Comparison of ENCODE assay signal across 15 cellular contexts in the genomic region with DNA sequence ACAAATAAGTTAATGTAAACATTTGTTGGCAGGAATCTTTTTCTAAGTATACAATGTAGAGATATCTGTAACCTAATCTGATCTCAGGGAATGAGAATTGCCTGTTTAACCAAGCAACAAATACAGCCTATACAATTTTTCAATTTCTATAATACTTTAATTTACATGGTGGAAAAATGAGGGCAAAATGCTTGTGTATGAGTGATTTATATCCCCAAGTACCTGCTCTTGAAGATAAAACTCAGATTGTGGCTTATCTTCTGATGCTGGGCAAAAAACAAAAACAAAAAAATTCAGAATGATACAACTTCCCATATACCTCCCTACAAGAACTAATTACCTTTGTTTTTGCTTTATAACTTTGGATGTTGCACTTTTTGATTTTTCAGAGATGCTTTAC. TPM values are rescaled to one million over a fixed set of nuclear protein-coding genes. Genes with fewer than 3 reads are reported as not detected.
DNase-seq lines count a peak whose midpoint lies in the region; ATAC-seq, FAIRE-seq and TF ChIP-seq lines count a peak whose summit lies in the region.
"Had no signal": no experiment of that assay in that cellular context is flagged by ENCODE, and none has a peak within 500 bp of the region (broad histone marks: within the 10 kb centered on the region; RNA-seq: fewer than 3 reads in every experiment).

No MANE protein-coding gene starts in this region.

- TF ChIP-seq CTCF in HepG2 (CRISPR knock-in tag; IDR thresholded peaks at IDR 0.05) (no peak), right lobe of liver (IDR thresholded peaks at IDR 0.05) (no peak), glutamatergic neuron (IDR thresholded peaks at IDR 0.05; ENCODE audit: partially characterized antibody, unreplicated experiment) (no peak), foreskin fibroblast (IDR thresholded peaks at IDR 0.05; ENCODE audit: low read depth, low read length) (no peak)
- TF ChIP-seq CTCF in activated CD8-positive, alpha-beta T cell treated with anti-CD3 and anti-CD28 coated beads for 36 hours (IDR thresholded peaks at IDR 0.05), result no peak

- H3K27ac ChIP-seq in HepG2 (ENCODE audit: extremely low read length, insufficient read depth, low read length), result no peak overlapping the region
- H3K27ac ChIP-seq in right lobe of liver, result no peak overlapping the region
- H3K27ac ChIP-seq: thyroid gland had no signal

- in situ Hi-C loops in HepG2 (cut with HindIII; ENCODE audit: extremely low pct_ligation_motif_present, low pct_unique_long_range_greater_than_20kb), result no loop called here

- H3K4me3 Mint-ChIP-seq in activated CD8-positive, alpha-beta T cell treated with anti-CD3 and anti-CD28 coated beads for 36 hours, result peak overlapping the region; percentile 87
- H3K4me3 Mint-ChIP-seq in glutamatergic neuron (ENCODE audit: unreplicated experiment), result peak overlapping the region; percentile 69

- TF ChIP-seq RAD21 in HepG2 (CRISPR knock-in tag; IDR thresholded peaks at IDR 0.05), result no peak

- peak overlapping the region; percentile 79 for H3K4me2 ChIP-seq in HepG2 (ENCODE audit: low read depth, low read length)

- DNase-seq in HepG2 (ENCODE audit: low spot score) (no peak), right lobe of liver (no peak), glutamatergic neuron (no peak), foreskin fibroblast (no peak), NCI-H2227 (lab: John Stamatoyannopoulos, UW; ENCODE audit: unreplicated experiment) (no peak)
- DNase-seq in activated CD8-positive, alpha-beta T cell treated with anti-CD3 and anti-CD28 coated beads for 36 hours, result no peak
- DNase-seq: activated gamma-delta T cell, AML-193, NCI-H2107, right cardiac atrium, thyroid gland had no signal

- H3K4me3 ChIP-seq in HepG2 (replicated peaks in 1 of 3; ENCODE audit: insufficient read depth in 1 of 3, low read depth in 2 of 3, low read length in 3 of 3) (peak overlapping the region in 2 of 3 experiments; percentile 91 to 97; a peak in 3 of 6 replicates), right lobe of liver (no peak overlapping the region), foreskin fibroblast (ENCODE audit: low read depth in 1 of 2, low read length in 2 of 2) (peak overlapping the region in 1 of 2 donors; percentile 84)
- H3K4me3 ChIP-seq: thyroid gland had no signal

- no peak for TF ChIP-seq EP300 in HepG2 (IDR thresholded peaks at IDR 0.05; ENCODE audit: low read depth in 2 of 2, low read length in 2 of 2)
- no peak for TF ChIP-seq EP300 in HepG2 (CRISPR knock-in tag; IDR thresholded peaks at IDR 0.05; ENCODE audit: borderline replicate concordance)

- peaks cover 62% of the 10 kb centered on the region for H3K4me1 Mint-ChIP-seq in activated CD8-positive, alpha-beta T cell treated with anti-CD3 and anti-CD28 coated beads for 36 hours (ENCODE audit: low read depth)
- peaks cover 25% of the 10 kb centered on the region for H3K4me1 Mint-ChIP-seq in glutamatergic neuron (ENCODE audit: low read depth, unreplicated experiment)

- POLR2A ChIA-PET in HepG2 (lab: Yijun Ruan, JAX), result no interaction called here
- POLR2A ChIA-PET in activated CD8-positive, alpha-beta T cell treated with anti-CD3 and anti-CD28 coated beads for 36 hours (lab: Charles Lee), result interaction anchor here (1.2 kb wide), 1 partner anchor 9 kb away, joined by 3 read pairs; no protein-coding TSS in a partner anchor

- no peak overlapping the region for H2AFZ ChIP-seq in HepG2 (ENCODE audit: low read length)

- H3K27ac Mint-ChIP-seq in activated CD8-positive, alpha-beta T cell treated with anti-CD3 and anti-CD28 coated beads for 36 hours, result peak overlapping the region; percentile 42
- peak overlapping the region; percentile 16 for H3K27ac Mint-ChIP-seq in glutamatergic neuron (ENCODE audit: unreplicated experiment)

- H3K9me3 Mint-ChIP-seq in activated CD8-positive, alpha-beta T cell treated with anti-CD3 and anti-CD28 coated beads for 36 hours, result no peaks in the 10 kb centered on the region
- peaks cover 9% of the 10 kb centered on the region for H3K9me3 Mint-ChIP-seq in glutamatergic neuron (ENCODE audit: unreplicated experiment)

- H3K9me3 ChIP-seq in HepG2 (ENCODE audit: low read length) (no peaks in the 10 kb centered on the region), right lobe of liver (no peaks in the 10 kb centered on the region)
- H3K9me3 ChIP-seq: thyroid gland had no signal

- H3K36me3 Mint-ChIP-seq in activated CD8-positive, alpha-beta T cell treated with anti-CD3 and anti-CD28 coated beads for 36 hours (ENCODE audit: low read depth), result peaks cover 34% of the 10 kb centered on the region
- no peaks in the 10 kb centered on the region for H3K36me3 Mint-ChIP-seq in glutamatergic neuron (ENCODE audit: unreplicated experiment)

- peaks cover 48% of the 10 kb centered on the region for H4K20me1 ChIP-seq in HepG2 (ENCODE audit: insufficient read depth, low read length)

- ATAC-seq in HepG2 (no peak), right lobe of liver (no peak), GM19397 (IDR thresholded peaks at IDR 0.05; ENCODE audit: unreplicated experiment) (no peak), HG03378 (IDR thresholded peaks at IDR 0.05; ENCODE audit: unreplicated experiment) (no peak)
- no peak for ATAC-seq in activated CD8-positive, alpha-beta T cell treated with anti-CD3 and anti-CD28 coated beads for 36 hours
- ATAC-seq: Panc1, right cardiac atrium had no signal

- no peak for FAIRE-seq in HepG2 (lab: Jason Lieb, UNC)
- FAIRE-seq: colon had no signal

- peaks cover 66% of the 10 kb centered on the region for H3K4me1 ChIP-seq in HepG2 (ENCODE audit: insufficient read depth, low read length)
- H3K4me1 ChIP-seq in right lobe of liver, result peaks cover 0 to 37% (median 13%) of the 10 kb centered on the region in 4 donors

- H3K36me3 ChIP-seq in HepG2 (replicated peaks in 1 of 2; ENCODE audit: control insufficient read depth in 1 of 2, insufficient read depth in 2 of 2, low read length in 2 of 2) (peaks cover 0 to 8% of the 10 kb centered on the region in 2 experiments; a peak in 1 of 5 replicates), right lobe of liver (no peaks in the 10 kb centered on the region)

- CTCF ChIA-PET in HepG2 (lab: Yijun Ruan, JAX; ENCODE audit: low intra/inter-chr PET ratio, low total read pairs), result no interaction called here
- CTCF ChIA-PET in activated CD8-positive, alpha-beta T cell treated with anti-CD3 and anti-CD28 coated beads for 36 hours (lab: Charles Lee), result no interaction called here

- H3K27me3 ChIP-seq in HepG2 (ENCODE audit: control insufficient read depth in 1 of 2, insufficient read depth in 2 of 2, low read length in 2 of 2) (no peaks in the 10 kb centered on the region; a peak in 1 of 5 replicates), right lobe of liver (no peaks in the 10 kb centered on the region)
- H3K27me3 ChIP-seq: thyroid gland had no signal

- no peak overlapping the region for H3K9ac ChIP-seq in HepG2 (ENCODE audit: insufficient read depth, low read depth, low read length)

- peaks cover 82% of the 10 kb centered on the region for H3K79me2 ChIP-seq in HepG2 (ENCODE audit: insufficient read depth, low read length)

- TF ChIP-seq POLR2A in HepG2 (IDR thresholded peaks at IDR 0.05; ENCODE audit: insufficient read depth in 1 of 2, low read depth in 2 of 2, low read length in 2 of 2) (no peak), right lobe of liver (IDR thresholded peaks at IDR 0.05) (no peak)

- intact Hi-C loops in HepG2 (cut with micrococcal nuclease; ENCODE audit: unreplicated experiment) (loop anchor here (10.0 kb wide), 2 partner anchors 89 to 119 kb away; partner anchors contain the start of gene KCNMB4), right lobe of liver (cut with DNase I) (no loop called here)
- intact Hi-C loops in activated CD8-positive, alpha-beta T cell treated with anti-CD3 and anti-CD28 coated beads for 36 hours (cut with micrococcal nuclease), result no loop called here

- H3K27me3 Mint-ChIP-seq in activated CD8-positive, alpha-beta T cell treated with anti-CD3 and anti-CD28 coated beads for 36 hours, result no peaks in the 10 kb centered on the region
- H3K27me3 Mint-ChIP-seq in glutamatergic neuron (ENCODE audit: unreplicated experiment), result peaks cover 12% of the 10 kb centered on the region

- no TSS peak for BruUV-seq in HepG2 (replicated peaks; lab: Mats Ljungman, UMichigan)

TF ChIP-seq in HepG2, 621 proteins besides CTCF, POLR2A, EP300 and RAD21:
- TF ChIP-seq RBFOX2 (IDR thresholded peaks at IDR 0.05; ENCODE audit: low read depth, low read length), result peak; percentile 33; the same call in 1 of the 2 replicates
- TF ChIP-seq ASH2L (IDR thresholded peaks at IDR 0.05; ENCODE audit: insufficient read length, low read depth, low read length), result no peak

RNA-seq across cellular contexts. Expression of gene CNOT2, which starts 2.2 kb away (rescaled TPM):
- total RNA-seq in HepG2 (2016; rRNA removed; fragmentation: Illumina TruSeq; extraction: Trizol), result 76.6 and 82.7 TPM in 2 replicates
- total RNA-seq in HepG2 (2016; cell fraction: cytosol; rRNA removed; fragmentation: Illumina TruSeq; extraction: Trizol; ENCODE audit: low read depth), result 68.2 and 72.3 TPM in 2 replicates
- total RNA-seq in HepG2 (2016; cell fraction: insoluble cytoplasmic fraction; rRNA removed; fragmentation: Illumina TruSeq; extraction: Trizol), result 73.9 and 86.8 TPM in 2 replicates
- total RNA-seq in HepG2 (2016; cell fraction: membrane; rRNA removed; fragmentation: Illumina TruSeq; extraction: Trizol), result 53.9 and 58.2 TPM in 2 replicates
- 158 and 184 TPM in 2 replicates for total RNA-seq in HepG2 (2016; cell fraction: nucleus; rRNA removed; fragmentation: Illumina TruSeq; extraction: Trizol)
- 51.3 and 54.5 TPM in 2 replicates for polyA plus RNA-seq in HepG2 (2011; rRNA removed)
- 34.0 and 55.3 TPM in 2 replicates for polyA plus RNA-seq in HepG2 (2011; cell fraction: cytosol; rRNA removed)
- 73.3 and 75.6 TPM in 2 replicates for polyA plus RNA-seq in HepG2 (2011; cell fraction: nucleus; rRNA removed)
- polyA plus RNA-seq in HepG2 (2012), result 37.1 and 45.5 TPM in 2 replicates
- polyA plus RNA-seq in HepG2 (2016; cell fraction: cytosol; fragmentation: Illumina TruSeq; extraction: Trizol; ENCODE audit: low read depth), result 6.4 and 7.3 TPM in 2 replicates
- 72.4 and 73.7 TPM in 2 replicates for polyA plus RNA-seq in HepG2 (2016; cell fraction: insoluble cytoplasmic fraction; fragmentation: Illumina TruSeq; extraction: Trizol; ENCODE audit: low read depth)
- 14.7 and 15.8 TPM in 2 replicates for polyA plus RNA-seq in HepG2 (2016; cell fraction: membrane; fragmentation: Illumina TruSeq; extraction: Trizol; ENCODE audit: low read depth)
- polyA plus RNA-seq in HepG2 (2016; cell fraction: nucleus; fragmentation: Illumina TruSeq; extraction: Trizol; ENCODE audit: insufficient read depth, low read depth), result 59.6 and 63.3 TPM in 2 replicates
- polyA minus RNA-seq in HepG2 (2011; rRNA and poly(A)+ RNA removed; ENCODE audit: low replicate concordance), result 68.0 and 94.3 TPM in 2 replicates
- 42.0 and 45.0 TPM in 2 replicates for polyA minus RNA-seq in HepG2 (2011; cell fraction: cytosol; rRNA and poly(A)+ RNA removed)
- polyA minus RNA-seq in HepG2 (2011; cell fraction: nucleus; rRNA and poly(A)+ RNA removed), result 432 and 509 TPM in 2 replicates
- 10 to 100 TPM; 24.6 to 65.9 (median 35.4) TPM for total RNA-seq in right lobe of liver
- total RNA-seq in activated CD8-positive, alpha-beta T cell treated with anti-CD3 and anti-CD28 coated beads for 36 hours, result 10 to 100 TPM; 67.9 to 69.0 TPM
- 121 TPM for total RNA-seq in glutamatergic neuron (ENCODE audit: unreplicated experiment)

Comparison
In these comparisons a context has a peak if more than half of its experiments do, and no peak if none do; other contexts are left out.
1. H3K4me3 ChIP-seq: peak in HepG2 (2 of 3); none in right lobe of liver (0 of 3).